Comparison of ENCODE assay signal across 39 cellular contexts in genomic region chr12:100413006-100413405, GRCh38. TPM values are rescaled to one million over a fixed set of nuclear protein-coding genes. Genes with fewer than 3 reads are reported as not detected.
"Had no signal": no experiment of that assay in that cellular context is flagged by ENCODE, and none has a peak within 500 bp of the region (broad histone marks: within the 10 kb centered on the region; RNA-seq: fewer than 3 reads in every experiment).

No MANE protein-coding gene starts in this region.

- H3K9me3 Mint-ChIP-seq: activated B cell treated with CpG ODN at 0.5 μM for 24 hours; activated CD4-positive, alpha-beta memory T cell treated with anti-CD3 and anti-CD28 coated beads for 36 hours; activated CD4-positive, alpha-beta T cell treated with anti-CD3 and anti-CD28 coated beads, Interleukin-2, amount 10 ng/mL, durations not matched to agents 24 days and 14 days; activated CD8-positive, alpha-beta T cell treated with anti-CD3 and anti-CD28 coated beads for 36 hours; activated naive CD4-positive, alpha-beta T cell treated with anti-CD3 and anti-CD28 coated beads for 36 hours; activated naive CD4-positive, alpha-beta T cell treated with anti-CD3 and anti-CD28 coated beads, Interleukin-2, amount 50 U/mL, for 72 hours; activated naive CD8-positive, alpha-beta T cell treated with anti-CD3 and anti-CD28 coated beads for 36 hours; activated T-cell treated with anti-CD3 and anti-CD28 coated beads, Interleukin-2, amount 50 U/mL, for 4 hours; activated T-cell treated with anti-CD3 and anti-CD28 coated beads, Interleukin-2, amount 50 U/mL, for 72 hours; activated T-helper 1 cell treated with anti-CD3 and anti-CD28 coated beads, Interleukin-12 subunit alpha, Interleukin-12 subunit beta, Interleukin-2, Interleukin-4 antibody, amounts not matched to agents 30 ng/mL and 10 ng/mL and 1 ng/mL, durations not matched to agents 14 hours and 24 hours and 36 hours; activated T-helper 17 cell treated with anti-CD3 and anti-CD28 coated beads, Interleukin-2, amount 50 U/mL, for 72 hours; T-helper 1 cell treated with Interleukin-12 subunit alpha and Interleukin-12 subunit beta and Interleukin-4 antibody, amounts not matched to agents 30 μg/mL and 1 μg/mL, for 36 hours; T-helper 2 cell treated with Interferon-gamma antibody and Interleukin-4, amounts not matched to agents 5 μg/mL and 100 μg/mL, for 36 hours had no signal

- H3K4me1 Mint-ChIP-seq: activated B cell treated with CpG ODN at 0.5 μM for 24 hours; activated CD4-positive, alpha-beta T cell treated with anti-CD3 and anti-CD28 coated beads, Interleukin-2, amount 10 ng/mL, durations not matched to agents 24 days and 14 days; activated naive CD8-positive, alpha-beta T cell treated with anti-CD3 and anti-CD28 coated beads for 36 hours; activated T-helper 17 cell treated with anti-CD3 and anti-CD28 coated beads, Interleukin-2, amount 50 U/mL, for 72 hours had no signal

- H3K27ac Mint-ChIP-seq: activated B cell treated with CpG ODN at 0.5 μM for 24 hours; activated CD4-positive, alpha-beta memory T cell treated with anti-CD3 and anti-CD28 coated beads for 36 hours; activated CD4-positive, alpha-beta T cell treated with anti-CD3 and anti-CD28 coated beads, Interleukin-2, amount 10 ng/mL, durations not matched to agents 24 days and 14 days; activated CD8-positive, alpha-beta T cell treated with anti-CD3 and anti-CD28 coated beads for 36 hours; activated naive CD4-positive, alpha-beta T cell treated with anti-CD3 and anti-CD28 coated beads for 36 hours; activated naive CD4-positive, alpha-beta T cell treated with anti-CD3 and anti-CD28 coated beads, Interleukin-2, amount 50 U/mL, for 72 hours; activated naive CD8-positive, alpha-beta T cell treated with anti-CD3 and anti-CD28 coated beads for 36 hours; activated T-cell treated with anti-CD3 and anti-CD28 coated beads, Interleukin-2, amount 50 U/mL, for 72 hours; activated T-helper 1 cell treated with anti-CD3 and anti-CD28 coated beads, Interleukin-12 subunit alpha, Interleukin-12 subunit beta, Interleukin-2, Interleukin-4 antibody, amounts not matched to agents 30 ng/mL and 10 ng/mL and 1 ng/mL, durations not matched to agents 14 hours and 24 hours and 36 hours; activated T-helper 17 cell treated with anti-CD3 and anti-CD28 coated beads, Interleukin-2, amount 50 U/mL, for 72 hours; T-helper 1 cell treated with Interleukin-12 subunit alpha and Interleukin-12 subunit beta and Interleukin-4 antibody, amounts not matched to agents 30 μg/mL and 1 μg/mL, for 36 hours; T-helper 2 cell treated with Interferon-gamma antibody and Interleukin-4, amounts not matched to agents 5 μg/mL and 100 μg/mL, for 36 hours had no signal

- H3K4me3 Mint-ChIP-seq: activated B cell treated with CpG ODN at 0.5 μM for 24 hours; activated CD4-positive, alpha-beta memory T cell treated with anti-CD3 and anti-CD28 coated beads for 36 hours; activated CD4-positive, alpha-beta T cell treated with anti-CD3 and anti-CD28 coated beads, Interleukin-2, amount 10 ng/mL, durations not matched to agents 24 days and 14 days; activated CD8-positive, alpha-beta T cell treated with anti-CD3 and anti-CD28 coated beads for 36 hours; activated naive CD4-positive, alpha-beta T cell treated with anti-CD3 and anti-CD28 coated beads for 36 hours; activated naive CD8-positive, alpha-beta T cell treated with anti-CD3 and anti-CD28 coated beads for 36 hours; activated T-cell treated with anti-CD3 and anti-CD28 coated beads, Interleukin-2, amount 50 U/mL, for 4 hours; activated T-cell treated with anti-CD3 and anti-CD28 coated beads, Interleukin-2, amount 50 U/mL, for 72 hours; activated T-helper 1 cell treated with anti-CD3 and anti-CD28 coated beads, Interleukin-12 subunit alpha, Interleukin-12 subunit beta, Interleukin-2, Interleukin-4 antibody, amounts not matched to agents 30 ng/mL and 10 ng/mL and 1 ng/mL, durations not matched to agents 14 hours and 24 hours and 36 hours; activated T-helper 17 cell treated with anti-CD3 and anti-CD28 coated beads, Interleukin-2, amount 50 U/mL, for 72 hours; T-helper 1 cell treated with Interleukin-12 subunit alpha and Interleukin-12 subunit beta and Interleukin-4 antibody, amounts not matched to agents 30 μg/mL and 1 μg/mL, for 36 hours; T-helper 2 cell treated with Interferon-gamma antibody and Interleukin-4, amounts not matched to agents 5 μg/mL and 100 μg/mL, for 36 hours had no signal

- FAIRE-seq: astrocyte, TTC549 had no signal

- H3K4me1 ChIP-seq: adrenal gland, body of pancreas, breast epithelium had no signal

- H3K27ac ChIP-seq: body of pancreas, brain microvascular endothelial cell, breast epithelium, VCaP had no signal

- H3K27me3 ChIP-seq: adrenal gland, body of pancreas, brain microvascular endothelial cell, breast epithelium had no signal

- ATAC-seq: activated CD8-positive, alpha-beta T cell treated with anti-CD3 and anti-CD28 coated beads for 36 hours; activated naive CD4-positive, alpha-beta T cell treated with anti-CD3 and anti-CD28 coated beads, Interleukin-2, amount 50 U/mL, for 72 hours; activated T-cell treated with anti-CD3 and anti-CD28 coated beads, Interleukin-2, amount 50 U/mL, for 4 hours; activated T-cell treated with anti-CD3 and anti-CD28 coated beads, Interleukin-2, amount 50 U/mL, for 72 hours; activated T-helper 17 cell treated with anti-CD3 and anti-CD28 coated beads, Interleukin-2, amount 50 U/mL, for 72 hours; body of pancreas had no signal

- H3K9me3 ChIP-seq: adrenal gland, body of pancreas, breast epithelium had no signal

- H3K27me3 Mint-ChIP-seq: activated B cell treated with CpG ODN at 0.5 μM for 24 hours had no signal

- DNase-seq: activated B cell treated with CpG ODN at 0.5 μM for 24 hours; activated CD4-positive, alpha-beta memory T cell treated with anti-CD3 and anti-CD28 coated beads for 36 hours; activated CD4-positive, alpha-beta T cell treated with anti-CD3 and anti-CD28 coated beads for 4 hours; activated CD4-positive, alpha-beta T cell treated with anti-CD3 and anti-CD28 coated beads, Interleukin-2, amount 10 ng/mL, durations not matched to agents 24 days and 14 days; activated CD4-positive, alpha-beta T cell treated with anti-CD3 and anti-CD28 coated beads, Interleukin-2, amount 50 U/mL, for 1 hour; activated CD4-positive, alpha-beta T cell treated with anti-CD3 and anti-CD28 coated beads, Interleukin-2, amount 50 U/mL, for 4 hours; activated CD4-positive, CD25-positive, alpha-beta regulatory T cell treated with anti-CD3 and anti-CD28 coated beads, Interleukin-2, amount 50 U/mL, for 72 hours; activated CD8-positive, alpha-beta memory T cell treated with anti-CD3 and anti-CD28 coated beads, Interleukin-2, amount 50 U/mL, for 4 hours; activated CD8-positive, alpha-beta T cell treated with anti-CD3 and anti-CD28 coated beads for 36 hours; activated effector memory CD4-positive, alpha-beta T cell treated with anti-CD3 and anti-CD28 coated beads, Interleukin-2, amount 50 U/mL, for 16 hours; activated gamma-delta T cell treated with Interleukin-2 at 50 U/mL for 16 hours; activated naive CD4-positive, alpha-beta T cell; activated naive CD4-positive, alpha-beta T cell treated with anti-CD3 and anti-CD28 coated beads for 36 hours; activated naive CD4-positive, alpha-beta T cell treated with anti-CD3 and anti-CD28 coated beads, Interleukin-2, amount 50 U/mL, for 16 hours; activated naive CD8-positive, alpha-beta T cell treated with anti-CD3 and anti-CD28 coated beads for 36 hours; activated T-cell treated with anti-CD3 and anti-CD28 coated beads for 4 hours; activated T-cell treated with anti-CD3 and anti-CD28 coated beads, Interleukin-2, amount 50 U/mL, for 1 hour; activated T-cell treated with anti-CD3 and anti-CD28 coated beads, Interleukin-2, amount 50 U/mL, for 4 hours; activated T-cell treated with anti-CD3 and anti-CD28 coated beads, Interleukin-2, amount 50 U/mL, for 72 hours; adrenal gland; amniotic stem cell; aorta; body of pancreas; brain microvascular endothelial cell; central memory CD4-positive, alpha-beta T cell; T-helper 1 cell; T-helper 2 cell; T-helper 9 cell had no signal

- H3K4me3 ChIP-seq: adrenal gland, body of pancreas, breast epithelium had no signal

- H3K36me3 ChIP-seq: adrenal gland, brain microvascular endothelial cell, breast epithelium had no signal

- H3K36me3 Mint-ChIP-seq: activated CD4-positive, alpha-beta memory T cell treated with anti-CD3 and anti-CD28 coated beads for 36 hours; activated naive CD4-positive, alpha-beta T cell treated with anti-CD3 and anti-CD28 coated beads, Interleukin-2, amount 50 U/mL, for 72 hours; activated naive CD8-positive, alpha-beta T cell treated with anti-CD3 and anti-CD28 coated beads for 36 hours had no signal

RNA-seq across cellular contexts. Expression of gene SLC17A8, which starts 56.1 kb away (rescaled TPM):
- total RNA-seq: activated B cell treated with CpG ODN at 0.5 μM for 24 hours; activated CD4-positive, alpha-beta memory T cell treated with anti-CD3 and anti-CD28 coated beads for 36 hours; activated CD4-positive, alpha-beta T cell treated with anti-CD3 and anti-CD28 coated beads, Interleukin-2, amount 10 ng/mL, durations not matched to agents 24 days and 14 days; activated CD8-positive, alpha-beta memory T cell treated with anti-CD3 and anti-CD28 coated beads for 36 hours; activated CD8-positive, alpha-beta T cell treated with anti-CD3 and anti-CD28 coated beads for 36 hours; activated naive CD4-positive, alpha-beta T cell treated with anti-CD3 and anti-CD28 coated beads for 36 hours; activated naive CD4-positive, alpha-beta T cell treated with anti-CD3 and anti-CD28 coated beads, Interleukin-2, amount 50 U/mL, for 72 hours; activated naive CD8-positive, alpha-beta T cell treated with anti-CD3 and anti-CD28 coated beads for 36 hours; activated T-cell treated with anti-CD3 and anti-CD28 coated beads, Interleukin-2, amount 50 U/mL, for 4 hours; activated T-cell treated with anti-CD3 and anti-CD28 coated beads, Interleukin-2, amount 50 U/mL, for 72 hours; activated T-helper 1 cell treated with anti-CD3 and anti-CD28 coated beads, Interleukin-12 subunit alpha, Interleukin-12 subunit beta, Interleukin-2, Interleukin-4 antibody, amounts not matched to agents 30 ng/mL and 10 ng/mL and 1 ng/mL, durations not matched to agents 14 hours and 24 hours and 36 hours; activated T-helper 17 cell treated with anti-CD3 and anti-CD28 coated beads, Interleukin-2, amount 50 U/mL, for 72 hours; aorta; astrocyte; body of pancreas; breast epithelium; cardiac septum had no signal
- polyA plus RNA-seq: aorta had no signal
